ENCODE assay signal across 8 cellular contexts in genomic region chr16:53892155-53892554, GRCh38.
DNase-seq lines count a peak whose midpoint lies in the region; ATAC-seq and TF ChIP-seq lines count a peak whose summit lies in the region.

No MANE protein-coding gene starts in this region.

- H3K36me3 ChIP-seq in stomach: peaks cover 0 to 22% (median 20%) of the 10 kb centered on the region in 4 donors

- DNase-seq in ACHN (peak; percentile 64), NCI-H2029 (lab: John Stamatoyannopoulos, UW) (peak; percentile 8), UCSD-AML1 (lab: John Stamatoyannopoulos, UW; ENCODE audit: unreplicated experiment) (peak; percentile 21), ecto neural progenitor cell (ENCODE audit: low spot score) (peak; percentile 59), lung microvascular endothelial cell (ENCODE audit: low read depth in 2 of 2) (peak; percentile 73 to 80), stomach (peak; percentile 53)

- in situ Hi-C loops in ACHN (cut with HindIII; ENCODE audit: low pct_ligation_motif_present, low pct_unique_long_range_greater_than_20kb, low sequenced_read_pairs): no loop called here

- no peaks in the 10 kb centered on the region for H3K27me3 ChIP-seq in stomach

- no peak for TF ChIP-seq POLR2A in stomach (IDR thresholded peaks at IDR 0.05)

- peaks cover 5 to 37% (median 19%) of the 10 kb centered on the region in 4 donors for H3K4me1 ChIP-seq in stomach

- intact Hi-C loops in stomach (cut with DNase I; ENCODE audit: low total_unique reads): no loop called here

- H3K9me3 ChIP-seq in stomach: no peaks in the 10 kb centered on the region

- no peak overlapping the region for H3K4me3 ChIP-seq in stomach

- H3K27ac ChIP-seq in stomach: no peak overlapping the region

- ATAC-seq in GM21825 (IDR thresholded peaks at IDR 0.05; ENCODE audit: unreplicated experiment): no peak

- TF ChIP-seq EP300 in stomach (IDR thresholded peaks at IDR 0.05): no peak

- TF ChIP-seq CTCF in GM12873 (IDR thresholded peaks at IDR 0.05; ENCODE audit: insufficient read depth, low read depth, low read length, missing control alignments) (peak; percentile 75), stomach (IDR thresholded peaks at IDR 0.05) (peak in 5 of 7 experiments; percentile 49 to 71 (median 62))

- 3 to 9% (median 7%) methylated on average over 3 of the region's 3 CpGs for WGBS in stomach, 5 donors

Comparison
In these comparisons a context has a peak if more than half of its experiments do, and no peak if none do; other contexts are left out.
1. DNase-seq: peak in every context shown above with its lines; median percentile 76 in lung microvascular endothelial cell; 64 in ACHN; 59 in ecto neural progenitor cell; 53 in stomach; 21 in UCSD-AML1; 8 in NCI-H2029.